ENCODE assay signal across 1 cellular context in genomic region chr10:7734821-7735220, GRCh38.
TF ChIP-seq lines count a peak whose summit lies in the region.

No MANE protein-coding gene starts in this region.

TF ChIP-seq in HepG2, 621 proteins besides CTCF, POLR2A, EP300 and RAD21 (continued from another document):
- TF ChIP-seq REPIN1 (CRISPR knock-in tag; IDR thresholded peaks at IDR 0.05; ENCODE audit: borderline replicate concordance, low read depth), result no peak
